ENCODE assay signal across 13 cellular contexts in the genomic region with DNA sequence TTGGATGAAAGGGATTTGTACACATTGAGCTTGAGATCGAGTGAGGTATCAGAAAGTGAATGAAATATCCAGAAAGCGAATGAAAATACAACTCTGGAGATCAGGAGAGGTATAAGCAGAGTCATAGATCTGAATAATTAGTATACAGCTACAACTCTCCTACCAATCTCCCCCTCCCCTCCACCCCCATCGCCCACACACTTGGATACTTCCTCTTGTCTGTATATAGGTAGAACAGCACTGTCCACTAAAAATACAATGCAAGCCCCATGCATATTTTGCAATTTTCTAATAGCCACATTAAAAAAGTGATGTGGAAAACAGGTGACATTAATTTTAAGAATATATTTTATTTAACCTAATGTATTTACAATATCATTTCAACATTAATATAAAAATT.
"Had no signal": no experiment of that assay in that cellular context is flagged by ENCODE, and none has a peak within 500 bp of the region (broad histone marks: within the 10 kb centered on the region; RNA-seq: fewer than 3 reads in every experiment).

No MANE protein-coding gene starts in this region.

- H3K4me3 ChIP-seq: cardiac muscle cell, colonic mucosa, heart left ventricle, lung, mucosa of descending colon, ovary, uterus had no signal

- H3K36me3 ChIP-seq: cardiac muscle cell, colonic mucosa, ovary, uterus had no signal

- DNase-seq: activated CD4-positive, alpha-beta memory T cell treated with anti-CD3 and anti-CD28 coated beads, Interleukin-2, amount 10 ng/mL, durations not matched to agents 7 days and 5 days; activated CD8-positive, alpha-beta memory T cell treated with anti-CD3 and anti-CD28 coated beads, Interleukin-2, amount 50 U/mL, for 48 hours; colonic mucosa; effector CD8-positive, alpha-beta T cell; heart left ventricle; left colon; mucosa of descending colon; ovary; stimulated activated CD4-positive, alpha-beta T cell treated with anti-CD3 and anti-CD28 coated beads, Interleukin-12 subunit alpha, Interleukin-12 subunit beta, amount 100 ng/mL, for 4 hours; T1000; uterus had no signal

- H3K9me3 ChIP-seq: colonic mucosa, heart left ventricle, mucosa of descending colon, ovary, uterus had no signal

- H3K4me3 Mint-ChIP-seq: activated CD4-positive, alpha-beta memory T cell treated with anti-CD3 and anti-CD28 coated beads, Interleukin-2, amount 10 ng/mL, durations not matched to agents 7 days and 5 days had no signal

- H3K27me3 Mint-ChIP-seq: activated CD4-positive, alpha-beta memory T cell treated with anti-CD3 and anti-CD28 coated beads, Interleukin-2, amount 10 ng/mL, durations not matched to agents 7 days and 5 days had no signal

- H3K27ac ChIP-seq: cardiac muscle cell, colonic mucosa, heart left ventricle, ovary, uterus had no signal

- H3K4me1 ChIP-seq: colonic mucosa, uterus had no signal

- H3K27me3 ChIP-seq: cardiac muscle cell, colonic mucosa, heart left ventricle, ovary, uterus had no signal

- H3K9me3 Mint-ChIP-seq: activated CD4-positive, alpha-beta memory T cell treated with anti-CD3 and anti-CD28 coated beads, Interleukin-2, amount 10 ng/mL, durations not matched to agents 7 days and 5 days had no signal

- H3K27ac Mint-ChIP-seq: activated CD4-positive, alpha-beta memory T cell treated with anti-CD3 and anti-CD28 coated beads, Interleukin-2, amount 10 ng/mL, durations not matched to agents 7 days and 5 days had no signal

- ATAC-seq: heart left ventricle, left colon, mucosa of descending colon had no signal
